In the genomic region with DNA sequence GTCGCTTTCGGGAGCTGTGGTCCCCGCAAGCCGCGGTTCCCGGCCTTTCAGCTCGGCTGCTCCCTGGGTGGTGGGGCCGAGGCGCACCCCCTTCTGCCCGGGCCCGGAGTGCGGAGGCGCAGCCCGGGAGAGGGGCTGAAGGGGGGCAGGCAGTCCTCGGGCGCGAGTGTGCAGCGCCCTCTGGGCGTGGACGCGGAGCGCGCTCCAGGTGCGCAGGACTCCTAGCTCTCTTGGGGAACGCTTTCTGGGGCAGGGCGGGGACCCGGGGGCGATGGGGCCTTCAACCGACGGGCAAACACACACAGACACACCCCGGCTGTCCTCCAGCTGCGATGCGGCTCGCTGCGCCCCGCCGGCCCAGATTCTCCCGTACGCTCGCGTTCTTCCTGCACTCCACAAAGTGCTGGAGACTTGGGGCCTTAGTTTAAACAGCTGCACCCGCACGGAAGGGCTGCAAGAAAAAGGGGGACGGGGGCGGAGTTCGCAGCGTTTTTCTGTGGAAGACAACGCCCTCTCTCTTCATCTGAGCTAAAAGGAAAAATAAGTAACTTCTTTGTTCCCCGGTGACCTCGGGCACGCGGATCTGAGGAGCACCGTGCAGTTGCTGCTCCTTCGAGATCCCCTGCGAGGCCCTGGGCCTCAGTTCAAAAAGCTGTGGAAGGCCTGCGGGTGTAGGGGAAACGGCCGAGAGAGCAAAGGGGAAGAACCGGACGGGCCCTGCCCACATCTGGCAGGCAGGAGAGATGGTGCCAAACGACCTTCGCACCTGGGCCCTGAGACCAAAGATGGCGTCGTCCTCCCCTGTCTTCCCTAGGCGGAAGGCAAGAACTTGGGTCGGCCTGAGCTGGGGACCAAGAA, we compare ENCODE assay signal across 1 cellular context.
TF ChIP-seq lines count a peak whose summit lies in the region.

No MANE protein-coding gene starts in this region.

TF ChIP-seq in HEK293, 187 proteins besides CTCF, POLR2A, EP300 and RAD21 (continued from another document):
- TF ChIP-seq PBX3 (CRISPR knock-in tag; IDR thresholded peaks at IDR 0.05): peak; percentile 69; the same call in 1 of the 2 replicates
- peak; percentile 54 for TF ChIP-seq KLF1 (tag by site-specific recombination; IDR thresholded peaks at IDR 0.05)
- TF ChIP-seq PRDM4 (tag by site-specific recombination; IDR thresholded peaks at IDR 0.05): no peak
- TF ChIP-seq ZNF692 (tag by site-specific recombination; IDR thresholded peaks at IDR 0.05): peak; percentile 88
- 0 out of 2 replicates have a peak, but pooled peaks have one; percentile 31 for TF ChIP-seq ZFP69B (tag by site-specific recombination; IDR thresholded peaks at IDR 0.05)
- peak; percentile 42 for TF ChIP-seq ZFHX2 (tag by site-specific recombination; conservative IDR thresholded peaks at IDR 0.05)
- peak; percentile 36; the same call in 1 of the 2 replicates for TF ChIP-seq ZNF660 (tag by site-specific recombination; IDR thresholded peaks at IDR 0.05)
- TF ChIP-seq HOXD13 (CRISPR knock-in tag; IDR thresholded peaks at IDR 0.05; ENCODE audit: borderline replicate concordance): no peak
- TF ChIP-seq ZBTB20 (tag by site-specific recombination; IDR thresholded peaks at IDR 0.05): peak; percentile 96
- TF ChIP-seq, protein P1, sequence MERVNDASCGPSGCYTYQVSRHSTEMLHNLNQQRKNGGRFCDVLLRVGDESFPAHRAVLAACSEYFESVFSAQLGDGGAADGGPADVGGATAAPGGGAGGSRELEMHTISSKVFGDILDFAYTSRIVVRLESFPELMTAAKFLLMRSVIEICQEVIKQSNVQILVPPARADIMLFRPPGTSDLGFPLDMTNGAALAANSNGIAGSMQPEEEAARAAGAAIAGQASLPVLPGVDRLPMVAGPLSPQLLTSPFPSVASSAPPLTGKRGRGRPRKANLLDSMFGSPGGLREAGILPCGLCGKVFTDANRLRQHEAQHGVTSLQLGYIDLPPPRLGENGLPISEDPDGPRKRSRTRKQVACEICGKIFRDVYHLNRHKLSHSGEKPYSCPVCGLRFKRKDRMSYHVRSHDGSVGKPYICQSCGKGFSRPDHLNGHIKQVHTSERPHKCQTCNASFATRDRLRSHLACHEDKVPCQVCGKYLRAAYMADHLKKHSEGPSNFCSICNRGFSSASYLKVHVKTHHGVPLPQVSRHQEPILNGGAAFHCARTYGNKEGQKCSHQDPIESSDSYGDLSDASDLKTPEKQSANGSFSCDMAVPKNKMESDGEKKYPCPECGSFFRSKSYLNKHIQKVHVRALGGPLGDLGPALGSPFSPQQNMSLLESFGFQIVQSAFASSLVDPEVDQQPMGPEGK (tag by site-specific recombination; IDR thresholded peaks at IDR 0.05): peak; percentile 94
- TF ChIP-seq, protein P2, sequence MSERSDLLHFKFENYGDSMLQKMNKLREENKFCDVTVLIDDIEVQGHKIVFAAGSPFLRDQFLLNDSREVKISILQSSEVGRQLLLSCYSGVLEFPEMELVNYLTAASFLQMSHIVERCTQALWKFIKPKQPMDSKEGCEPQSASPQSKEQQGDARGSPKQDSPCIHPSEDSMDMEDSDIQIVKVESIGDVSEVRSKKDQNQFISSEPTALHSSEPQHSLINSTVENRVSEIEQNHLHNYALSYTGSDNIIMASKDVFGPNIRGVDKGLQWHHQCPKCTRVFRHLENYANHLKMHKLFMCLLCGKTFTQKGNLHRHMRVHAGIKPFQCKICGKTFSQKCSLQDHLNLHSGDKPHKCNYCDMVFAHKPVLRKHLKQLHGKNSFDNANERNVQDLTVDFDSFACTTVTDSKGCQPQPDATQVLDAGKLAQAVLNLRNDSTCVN (tag by site-specific recombination; optimal IDR thresholded peaks at IDR 0.05): peak; percentile 82
- TF ChIP-seq ZNF394 (tag by site-specific recombination; IDR thresholded peaks at IDR 0.05; ENCODE audit: borderline replicate concordance): peak; percentile 14; the same call in 1 of the 2 replicates
- no peak for TF ChIP-seq ZNF785 (tag by site-specific recombination; IDR thresholded peaks at IDR 0.05)
- TF ChIP-seq, protein P3, sequence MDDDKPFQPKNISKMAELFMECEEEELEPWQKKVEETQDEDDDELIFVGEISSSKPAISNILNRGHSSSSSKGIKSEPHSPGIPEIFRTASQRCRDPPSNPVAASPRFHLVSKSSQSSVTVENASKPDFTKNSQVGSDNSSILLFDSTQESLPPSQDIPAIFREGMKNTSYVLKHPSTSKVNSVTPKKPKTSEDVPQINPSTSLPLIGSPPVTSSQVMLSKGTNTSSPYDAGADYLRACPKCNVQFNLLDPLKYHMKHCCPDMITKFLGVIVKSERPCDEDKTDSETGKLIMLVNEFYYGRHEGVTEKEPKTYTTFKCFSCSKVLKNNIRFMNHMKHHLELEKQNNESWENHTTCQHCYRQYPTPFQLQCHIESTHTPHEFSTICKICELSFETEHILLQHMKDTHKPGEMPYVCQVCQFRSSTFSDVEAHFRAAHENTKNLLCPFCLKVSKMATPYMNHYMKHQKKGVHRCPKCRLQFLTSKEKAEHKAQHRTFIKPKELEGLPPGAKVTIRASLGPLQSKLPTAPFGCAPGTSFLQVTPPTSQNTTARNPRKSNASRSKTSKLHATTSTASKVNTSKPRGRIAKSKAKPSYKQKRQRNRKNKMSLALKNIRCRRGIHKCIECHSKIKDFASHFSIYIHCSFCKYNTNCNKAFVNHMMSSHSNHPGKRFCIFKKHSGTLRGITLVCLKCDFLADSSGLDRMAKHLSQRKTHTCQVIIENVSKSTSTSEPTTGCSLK (tag by site-specific recombination; IDR thresholded peaks at IDR 0.05): no peak
- TF ChIP-seq SP3 (tag by site-specific recombination; IDR thresholded peaks at IDR 0.05): peak; percentile 53
- peak; percentile 87 for TF ChIP-seq GLIS2 (tag by site-specific recombination; IDR thresholded peaks at IDR 0.05)
- peak; percentile 72; the same call in 1 of the 2 replicates for TF ChIP-seq ZEB2 (tag by site-specific recombination; IDR thresholded peaks at IDR 0.05)
- TF ChIP-seq ZNF600 (tag by site-specific recombination; IDR thresholded peaks at IDR 0.05): peak; percentile 56; the same call in 1 of the 2 replicates
- TF ChIP-seq GLIS1 (tag by site-specific recombination; IDR thresholded peaks at IDR 0.05): peak; percentile 82
- TF ChIP-seq ZNF184 (tag by site-specific recombination; IDR thresholded peaks at IDR 0.05): no peak
- TF ChIP-seq ZIC2 (tag by site-specific recombination; IDR thresholded peaks at IDR 0.05): peak; percentile 56
- 0 out of 2 replicates have a peak, but pooled peaks have one; percentile 15 for TF ChIP-seq ZBTB11 (tag by site-specific recombination; conservative IDR thresholded peaks at IDR 0.05; ENCODE audit: low read depth)
- TF ChIP-seq KLF9 (tag by site-specific recombination; IDR thresholded peaks at IDR 0.05; ENCODE audit: low read depth): peak; percentile 78; the same call in 1 of the 2 replicates
- peak; percentile 67; the same call in 1 of the 2 replicates for TF ChIP-seq ZBTB17 (tag by site-specific recombination; IDR thresholded peaks at IDR 0.05)
- peak; percentile 24; the same call in 1 of the 2 replicates for TF ChIP-seq ZNF398 (tag by site-specific recombination; IDR thresholded peaks at IDR 0.05)
- TF ChIP-seq PRDM10 (tag by site-specific recombination; IDR thresholded peaks at IDR 0.05): no peak
- peak; percentile 52; the same call in 1 of the 2 replicates for TF ChIP-seq ZNF423 (tag by site-specific recombination; IDR thresholded peaks at IDR 0.05)
